Comparison of ENCODE assay signal across 12 cellular contexts in the genomic region with DNA sequence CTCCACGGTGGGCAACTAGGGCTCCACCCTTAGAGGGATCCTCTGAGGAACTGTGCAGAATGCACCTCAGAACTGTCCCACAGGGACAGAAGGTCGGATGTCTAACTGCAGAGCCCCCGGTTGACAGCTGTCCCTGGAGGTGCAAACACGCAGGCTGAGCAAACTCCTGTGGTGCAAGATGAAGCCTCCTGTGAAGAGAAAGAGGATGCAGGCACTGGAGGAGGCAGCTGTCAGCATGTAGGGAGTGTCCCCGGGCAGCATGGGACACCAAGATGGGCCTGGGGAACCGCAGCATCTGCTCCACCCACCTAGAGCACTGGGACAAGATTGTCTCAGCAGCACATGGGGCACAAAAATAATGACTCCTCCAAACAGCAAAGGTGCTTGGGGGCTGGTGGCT.
DNase-seq lines count a peak whose midpoint lies in the region; ATAC-seq and TF ChIP-seq lines count a peak whose summit lies in the region.
"Had no signal": no experiment of that assay in that cellular context is flagged by ENCODE, and none has a peak within 500 bp of the region (broad histone marks: within the 10 kb centered on the region; RNA-seq: fewer than 3 reads in every experiment).

No MANE protein-coding gene starts in this region.

- H3K9me3 ChIP-seq in OCI-LY3 (ENCODE audit: insufficient read depth, low read length) (no peaks in the 10 kb centered on the region), vagina (no peaks in the 10 kb centered on the region)

- peaks cover 69% of the 10 kb centered on the region for H3K4me1 ChIP-seq in OCI-LY3 (ENCODE audit: low read length)
- H3K4me1 ChIP-seq in vagina, result no peaks in the 10 kb centered on the region

- peak overlapping the region; percentile 62 for H3K4me2 ChIP-seq in OCI-LY3 (ENCODE audit: low read length)

- no peaks in the 10 kb centered on the region for H4K20me1 ChIP-seq in OCI-LY3 (ENCODE audit: insufficient read depth, low read length)

- no peak overlapping the region for H3K4me3 Mint-ChIP-seq in stimulated activated effector memory CD8-positive, alpha-beta T cell treated with anti-CD3 and anti-CD28 coated beads, Interleukin-12 subunit alpha, Interleukin-12 subunit beta, amount 100 ng/mL, for 72 hours

- H3K9me3 Mint-ChIP-seq in stimulated activated effector memory CD8-positive, alpha-beta T cell treated with anti-CD3 and anti-CD28 coated beads, Interleukin-12 subunit alpha, Interleukin-12 subunit beta, amount 100 ng/mL, for 72 hours, result no peaks in the 10 kb centered on the region

- H3K36me3 ChIP-seq in OCI-LY3 (replicated peaks; ENCODE audit: low read depth, low read length) (no peaks in the 10 kb centered on the region), vagina (no peaks in the 10 kb centered on the region)

- H3K36me3 Mint-ChIP-seq in stimulated activated effector memory CD8-positive, alpha-beta T cell treated with anti-CD3 and anti-CD28 coated beads, Interleukin-12 subunit alpha, Interleukin-12 subunit beta, amount 100 ng/mL, for 72 hours, result no peaks in the 10 kb centered on the region

- H3K27ac Mint-ChIP-seq in stimulated activated effector memory CD8-positive, alpha-beta T cell treated with anti-CD3 and anti-CD28 coated beads, Interleukin-12 subunit alpha, Interleukin-12 subunit beta, amount 100 ng/mL, for 72 hours, result no peak overlapping the region

- ATAC-seq in GM19351 (IDR thresholded peaks at IDR 0.05; ENCODE audit: unreplicated experiment), result peak; percentile 55
- ATAC-seq in HG03520 (IDR thresholded peaks at IDR 0.05; ENCODE audit: unreplicated experiment), result peak; percentile 43
- no peak for ATAC-seq in HG03442 (IDR thresholded peaks at IDR 0.05; ENCODE audit: unreplicated experiment)
- no peak for ATAC-seq in stimulated activated effector memory CD8-positive, alpha-beta T cell treated with anti-CD3 and anti-CD28 coated beads, Interleukin-12 subunit alpha, Interleukin-12 subunit beta, amount 100 ng/mL, for 72 hours

- H3K27me3 ChIP-seq in OCI-LY3 (ENCODE audit: low read depth, low read length), result peaks cover 4% of the 10 kb centered on the region; the same call in 1 of the 2 replicates
- no peaks in the 10 kb centered on the region for H3K27me3 ChIP-seq in vagina

- peak overlapping the region; percentile 22 for H3K27ac ChIP-seq in OCI-LY3 (ENCODE audit: low read length)
- no peak overlapping the region for H3K27ac ChIP-seq in vagina

- H3K9ac ChIP-seq in OCI-LY3 (ENCODE audit: low read length), result peak overlapping the region; percentile 23; the same call in 1 of the 2 replicates

- intact Hi-C loops in vagina (cut with DNase I), result no loop called here

- no peaks in the 10 kb centered on the region for H3K79me2 ChIP-seq in OCI-LY3 (ENCODE audit: low read length)

- H2AFZ ChIP-seq in OCI-LY3 (ENCODE audit: low read depth, low read length), result no peak overlapping the region

- no peak for DNase-seq in NOMO-1 treated with dmso at 0.1 percent for 144 hours (lab: John Stamatoyannopoulos, UW; ENCODE audit: unreplicated experiment)
- DNase-seq in vagina (ENCODE audit: extremely low spot score in 2 of 2), result no peak
- no peak for DNase-seq in stimulated activated effector memory CD8-positive, alpha-beta T cell treated with anti-CD3 and anti-CD28 coated beads, Interleukin-12 subunit alpha, Interleukin-12 subunit beta, amount 100 ng/mL, for 72 hours (ENCODE audit: low spot score in 2 of 2)
- DNase-seq: KG1, NCI-H1417 treated with DMSO at 0.1 percent for 48 hours, NCI-H2029, NCI-H510A treated with DMSO at 0.1 percent for 48 hours, SIG-M5 had no signal

- TF ChIP-seq CTCF in OCI-LY3 (IDR thresholded peaks at IDR 0.05; ENCODE audit: low read depth, low read length) (no peak), vagina (IDR thresholded peaks at IDR 0.05) (no peak)

- TF ChIP-seq POLR2A in vagina (IDR thresholded peaks at IDR 0.05), result no peak

- H3K4me3 ChIP-seq in OCI-LY3 (ENCODE audit: low read length), result peak overlapping the region; percentile 51
- no peak overlapping the region for H3K4me3 ChIP-seq in vagina

- peaks cover 7% of the 10 kb centered on the region for H3K4me1 Mint-ChIP-seq in stimulated activated effector memory CD8-positive, alpha-beta T cell treated with anti-CD3 and anti-CD28 coated beads, Interleukin-12 subunit alpha, Interleukin-12 subunit beta, amount 100 ng/mL, for 72 hours

Comparison
In these comparisons a context has a peak if more than half of its experiments do, and no peak if none do; other contexts are left out.
1. ATAC-seq: peak in GM19351 (single experiment) and HG03520 (single experiment); none in HG03442 (single experiment) and stimulated activated effector memory CD8-positive, alpha-beta T cell treated with anti-CD3 and anti-CD28 coated beads, Interleukin-12 subunit alpha, Interleukin-12 subunit beta, amount 100 ng/mL, for 72 hours (single experiment).